ENCODE assay signal across 17 cellular contexts in genomic region chr11:45928535-45929215, GRCh38. TPM values are rescaled to one million over a fixed set of nuclear protein-coding genes. Genes with fewer than 3 reads are reported as not detected.
A peak's percentile ranks its signal among the peaks of the same experiment; 100 is the strongest.
DNase-seq lines count a peak whose midpoint lies in the region; ATAC-seq, FAIRE-seq and TF ChIP-seq lines count a peak whose summit lies in the region.
"Had no signal": no experiment of that assay in that cellular context is flagged by ENCODE, and none has a peak within 500 bp of the region (broad histone marks: within the 10 kb centered on the region; RNA-seq: fewer than 3 reads in every experiment).

No MANE protein-coding gene starts in this region.

- POLR2A ChIA-PET in activated B cell treated with CpG ODN at 0.5 μM for 24 hours (lab: Charles Lee) (interaction anchor here (3.2 to 14.9 kb wide), 3 partner anchors 9 to 36 kb away, joined by 19 to 263 read pairs (median 79); partner anchors contain the start of gene PEX16), HepG2 (lab: Yijun Ruan, JAX) (interaction anchor here (2.3 kb wide), 1 partner anchor 11 kb away, joined by 7 read pairs; the partner anchor contains the start of gene PEX16)

- peaks cover 64% of the 10 kb centered on the region for H3K36me3 Mint-ChIP-seq in activated B cell treated with CpG ODN at 0.5 μM for 24 hours (ENCODE audit: low read depth)
- H3K36me3 Mint-ChIP-seq in type B pancreatic cell: peaks cover 7% of the 10 kb centered on the region

- no peaks in the 10 kb centered on the region for H3K9me3 ChIP-seq in HepG2 (ENCODE audit: low read length)
- H3K9me3 ChIP-seq: esophagus squamous epithelium, neutrophil, uterus had no signal

- no peak for TF ChIP-seq POLR2A in HepG2 (IDR thresholded peaks at IDR 0.05; ENCODE audit: insufficient read depth in 1 of 2, low read depth in 2 of 2, low read length in 2 of 2)

- no peaks in the 10 kb centered on the region for H3K79me2 ChIP-seq in HepG2 (ENCODE audit: insufficient read depth, low read length)

- H3K27me3 ChIP-seq in HepG2 (ENCODE audit: control insufficient read depth in 1 of 2, insufficient read depth in 2 of 2, low read length in 2 of 2): no peaks in the 10 kb centered on the region
- H3K27me3 ChIP-seq: uterus had no signal

- TF ChIP-seq CTCF in activated B cell treated with CpG ODN at 0.5 μM for 24 hours (IDR thresholded peaks at IDR 0.05): no peak
- TF ChIP-seq CTCF in HepG2 (CRISPR knock-in tag; IDR thresholded peaks at IDR 0.05): no peak
- no peak for TF ChIP-seq CTCF in type B pancreatic cell (conservative IDR thresholded peaks at IDR 0.05)

- no peak for FAIRE-seq in HepG2 (lab: Jason Lieb, UNC)
- FAIRE-seq: astrocyte had no signal

- peak; percentile 5 for DNase-seq in activated naive CD4-positive, alpha-beta T cell treated with anti-CD3 and anti-CD28 coated beads, Interleukin-2, amount 50 U/mL, for 16 hours
- no peak for DNase-seq in activated naive CD4-positive, alpha-beta T cell treated with Interleukin-2 at 50 U/mL for 16 hours
- DNase-seq in activated B cell treated with CpG ODN at 0.5 μM for 24 hours (no peak), HepG2 (ENCODE audit: low spot score) (no peak), type B pancreatic cell (ENCODE audit: extremely low spot score, unreplicated experiment) (peak; percentile 66), Ammon's horn (ENCODE audit: low spot score) (no peak), NCI-H2227 (lab: John Stamatoyannopoulos, UW; ENCODE audit: unreplicated experiment) (no peak)
- DNase-seq: activated CD8-positive, alpha-beta T cell treated with anti-CD3 and anti-CD28 coated beads for 36 hours; esophagus squamous epithelium; mesendoderm; NCI-H1694; NCI-H446; uterus had no signal

- BruUV-seq in HepG2 (replicated peaks; lab: Mats Ljungman, UMichigan): no TSS peak

- H3K4me1 Mint-ChIP-seq in activated B cell treated with CpG ODN at 0.5 μM for 24 hours (peaks cover 95% of the 10 kb centered on the region), type B pancreatic cell (ENCODE audit: unreplicated experiment) (peaks cover 12% of the 10 kb centered on the region)

- H3K27ac Mint-ChIP-seq in activated B cell treated with CpG ODN at 0.5 μM for 24 hours (peak overlapping the region; percentile 73), type B pancreatic cell (peak overlapping the region; percentile 68)
- H3K27ac Mint-ChIP-seq: activated CD8-positive, alpha-beta T cell treated with anti-CD3 and anti-CD28 coated beads for 36 hours had no signal

- no peak overlapping the region for H3K9ac ChIP-seq in HepG2 (ENCODE audit: insufficient read depth, low read depth, low read length)

- CTCF ChIA-PET in activated B cell treated with CpG ODN at 0.5 μM for 24 hours (lab: Charles Lee) (no interaction called here), HepG2 (lab: Yijun Ruan, JAX; ENCODE audit: low intra/inter-chr PET ratio, low total read pairs) (no interaction called here)

- no peak for TF ChIP-seq EP300 in HepG2 (IDR thresholded peaks at IDR 0.05; ENCODE audit: low read depth in 2 of 2, low read length in 2 of 2)
- no peak for TF ChIP-seq EP300 in HepG2 (CRISPR knock-in tag; IDR thresholded peaks at IDR 0.05; ENCODE audit: borderline replicate concordance)

- H3K9me3 Mint-ChIP-seq in activated B cell treated with CpG ODN at 0.5 μM for 24 hours: no peaks in the 10 kb centered on the region
- H3K9me3 Mint-ChIP-seq in type B pancreatic cell: no peaks in the 10 kb centered on the region
- H3K9me3 Mint-ChIP-seq: activated CD8-positive, alpha-beta T cell treated with anti-CD3 and anti-CD28 coated beads for 36 hours had no signal

- peaks cover 3 to 4% of the 10 kb centered on the region in 2 experiments; a peak in 3 of 5 replicates for H3K36me3 ChIP-seq in HepG2 (replicated peaks in 1 of 2; ENCODE audit: control insufficient read depth in 1 of 2, insufficient read depth in 2 of 2, low read length in 2 of 2)
- H3K36me3 ChIP-seq: uterus had no signal

- TF ChIP-seq RAD21 in HepG2 (CRISPR knock-in tag; IDR thresholded peaks at IDR 0.05): no peak

- H3K27me3 Mint-ChIP-seq in activated B cell treated with CpG ODN at 0.5 μM for 24 hours (no peaks in the 10 kb centered on the region), type B pancreatic cell (peaks cover 17% of the 10 kb centered on the region)
- H3K27me3 Mint-ChIP-seq: activated CD8-positive, alpha-beta T cell treated with anti-CD3 and anti-CD28 coated beads for 36 hours had no signal

- intact Hi-C loops in activated B cell treated with CpG ODN at 0.5 μM for 24 hours (cut with micrococcal nuclease): no loop called here
- intact Hi-C loops in HepG2 (cut with micrococcal nuclease; ENCODE audit: unreplicated experiment): no loop called here

- no peak overlapping the region for H2AFZ ChIP-seq in HepG2 (ENCODE audit: low read length)

- no peak overlapping the region for H3K4me3 ChIP-seq in HepG2 (replicated peaks in 1 of 3; ENCODE audit: insufficient read depth in 1 of 3, low read depth in 2 of 3, low read length in 3 of 3)
- H3K4me3 ChIP-seq: esophagus squamous epithelium, uterus had no signal

- no peak overlapping the region for H3K27ac ChIP-seq in HepG2 (ENCODE audit: extremely low read length, insufficient read depth, low read length)
- H3K27ac ChIP-seq: uterus had no signal

- H3K4me1 ChIP-seq in HepG2 (ENCODE audit: insufficient read depth, low read length): peaks cover 17% of the 10 kb centered on the region
- H3K4me1 ChIP-seq: uterus had no signal

- H3K4me3 Mint-ChIP-seq in activated B cell treated with CpG ODN at 0.5 μM for 24 hours: peak overlapping the region; percentile 7
- H3K4me3 Mint-ChIP-seq in type B pancreatic cell: peak overlapping the region; percentile 51
- H3K4me3 Mint-ChIP-seq: activated CD8-positive, alpha-beta T cell treated with anti-CD3 and anti-CD28 coated beads for 36 hours had no signal

- 98% methylated on average over 7 of the region's 13 CpGs for WGBS in HepG2 (ENCODE audit: low lambda C conversion rate)

- no peaks in the 10 kb centered on the region for H4K20me1 ChIP-seq in HepG2 (ENCODE audit: insufficient read depth, low read length)

- no peak for ATAC-seq in activated B cell treated with CpG ODN at 0.5 μM for 24 hours (ENCODE audit: low read depth)
- ATAC-seq in HepG2: no peak
- ATAC-seq in HG03354 (IDR thresholded peaks at IDR 0.05; ENCODE audit: poor library complexity, severe bottlenecking, unreplicated experiment): no peak
- ATAC-seq: activated CD8-positive, alpha-beta T cell treated with anti-CD3 and anti-CD28 coated beads for 36 hours had no signal

- in situ Hi-C loops in HepG2 (cut with HindIII; ENCODE audit: extremely low pct_ligation_motif_present, low pct_unique_long_range_greater_than_20kb): no loop called here

- no peak overlapping the region for H3K4me2 ChIP-seq in HepG2 (ENCODE audit: low read depth, low read length)

RNA-seq across cellular contexts. Expression of gene LARGE2, which starts 6.2 kb away (rescaled TPM):
- total RNA-seq in activated B cell treated with CpG ODN at 0.5 μM for 24 hours (47.4 and 59.7 TPM in 2 replicates), HepG2 (2016; rRNA removed; fragmentation: Illumina TruSeq; extraction: Trizol) (10.0 and 21.6 TPM in 2 replicates), type B pancreatic cell (ENCODE audit: low replicate concordance) (12.4 and 29.9 TPM in 2 replicates)
- 14.2 and 19.1 TPM in 2 replicates for total RNA-seq in HepG2 (2016; cell fraction: cytosol; rRNA removed; fragmentation: Illumina TruSeq; extraction: Trizol; ENCODE audit: low read depth)
- total RNA-seq in HepG2 (2016; cell fraction: insoluble cytoplasmic fraction; rRNA removed; fragmentation: Illumina TruSeq; extraction: Trizol): 7.5 and 20.4 TPM in 2 replicates
- 31.5 and 38.0 TPM in 2 replicates for total RNA-seq in HepG2 (2016; cell fraction: membrane; rRNA removed; fragmentation: Illumina TruSeq; extraction: Trizol)
- 12.2 and 18.7 TPM in 2 replicates for total RNA-seq in HepG2 (2016; cell fraction: nucleus; rRNA removed; fragmentation: Illumina TruSeq; extraction: Trizol)
- 8.5 and 12.5 TPM in 2 replicates for polyA plus RNA-seq in HepG2 (2011; rRNA removed)
- polyA plus RNA-seq in HepG2 (2011; cell fraction: cytosol; rRNA removed): 6.6 and 10.9 TPM in 2 replicates
- polyA plus RNA-seq in HepG2 (2011; cell fraction: nucleus; rRNA removed): 32.4 and 37.4 TPM in 2 replicates
- 9.6 and 9.7 TPM in 2 replicates for polyA plus RNA-seq in HepG2 (2012)
- 20.1 and 23.9 TPM in 2 replicates for polyA plus RNA-seq in HepG2 (2016; cell fraction: cytosol; fragmentation: Illumina TruSeq; extraction: Trizol; ENCODE audit: low read depth)
- 13.5 and 14.3 TPM in 2 replicates for polyA plus RNA-seq in HepG2 (2016; cell fraction: insoluble cytoplasmic fraction; fragmentation: Illumina TruSeq; extraction: Trizol; ENCODE audit: low read depth)
- 33.6 and 37.3 TPM in 2 replicates for polyA plus RNA-seq in HepG2 (2016; cell fraction: membrane; fragmentation: Illumina TruSeq; extraction: Trizol; ENCODE audit: low read depth)
- polyA plus RNA-seq in HepG2 (2016; cell fraction: nucleus; fragmentation: Illumina TruSeq; extraction: Trizol; ENCODE audit: insufficient read depth, low read depth): 50.8 and 52.9 TPM in 2 replicates
- polyA minus RNA-seq in HepG2 (2011; rRNA and poly(A)+ RNA removed; ENCODE audit: low replicate concordance): 15.3 TPM in 1 of 2 replicates, not detected in the other
- polyA minus RNA-seq in HepG2 (2011; cell fraction: cytosol; rRNA and poly(A)+ RNA removed): 2.2 and 5.0 TPM in 2 replicates
- polyA minus RNA-seq in HepG2 (2011; cell fraction: nucleus; rRNA and poly(A)+ RNA removed): 3.2 and 3.5 TPM in 2 replicates
- polyA plus RNA-seq: AG04450 had no signal

RNA-seq across cellular contexts. Expression of gene PEX16, which starts 11.0 kb away (rescaled TPM):
- total RNA-seq in activated B cell treated with CpG ODN at 0.5 μM for 24 hours: 72.0 and 77.7 TPM in 2 replicates
- total RNA-seq in HepG2 (2016; rRNA removed; fragmentation: Illumina TruSeq; extraction: Trizol): 18.6 and 21.8 TPM in 2 replicates
- total RNA-seq in HepG2 (2016; cell fraction: cytosol; rRNA removed; fragmentation: Illumina TruSeq; extraction: Trizol; ENCODE audit: low read depth): 11.4 and 13.9 TPM in 2 replicates
- total RNA-seq in HepG2 (2016; cell fraction: insoluble cytoplasmic fraction; rRNA removed; fragmentation: Illumina TruSeq; extraction: Trizol): 14.6 and 24.3 TPM in 2 replicates
- total RNA-seq in HepG2 (2016; cell fraction: membrane; rRNA removed; fragmentation: Illumina TruSeq; extraction: Trizol): 18.4 and 20.4 TPM in 2 replicates
- total RNA-seq in HepG2 (2016; cell fraction: nucleus; rRNA removed; fragmentation: Illumina TruSeq; extraction: Trizol): 20.1 and 24.1 TPM in 2 replicates
- polyA plus RNA-seq in HepG2 (2011; rRNA removed): 12.5 and 16.8 TPM in 2 replicates
- polyA plus RNA-seq in HepG2 (2011; cell fraction: cytosol; rRNA removed): 13.7 and 17.1 TPM in 2 replicates
- polyA plus RNA-seq in HepG2 (2011; cell fraction: nucleus; rRNA removed): 47.3 and 52.6 TPM in 2 replicates
- polyA plus RNA-seq in HepG2 (2012): 10.4 and 13.1 TPM in 2 replicates
- polyA plus RNA-seq in HepG2 (2016; cell fraction: cytosol; fragmentation: Illumina TruSeq; extraction: Trizol; ENCODE audit: low read depth): 9.0 and 11.2 TPM in 2 replicates
- 13.3 and 13.5 TPM in 2 replicates for polyA plus RNA-seq in HepG2 (2016; cell fraction: insoluble cytoplasmic fraction; fragmentation: Illumina TruSeq; extraction: Trizol; ENCODE audit: low read depth)
- 10.8 and 13.0 TPM in 2 replicates for polyA plus RNA-seq in HepG2 (2016; cell fraction: membrane; fragmentation: Illumina TruSeq; extraction: Trizol; ENCODE audit: low read depth)
- 34.9 and 44.4 TPM in 2 replicates for polyA plus RNA-seq in HepG2 (2016; cell fraction: nucleus; fragmentation: Illumina TruSeq; extraction: Trizol; ENCODE audit: insufficient read depth, low read depth)
- polyA minus RNA-seq in HepG2 (2011; rRNA and poly(A)+ RNA removed; ENCODE audit: low replicate concordance): 19.0 and 26.5 TPM in 2 replicates
- polyA minus RNA-seq in HepG2 (2011; cell fraction: cytosol; rRNA and poly(A)+ RNA removed): 7.1 and 8.4 TPM in 2 replicates
- 19.3 and 22.0 TPM in 2 replicates for polyA minus RNA-seq in HepG2 (2011; cell fraction: nucleus; rRNA and poly(A)+ RNA removed)
- 21.7 and 26.7 TPM in 2 replicates for total RNA-seq in type B pancreatic cell (ENCODE audit: low replicate concordance)

RNA-seq across cellular contexts. Expression of gene FREY1, which starts 21.6 kb away (rescaled TPM):
- total RNA-seq in activated B cell treated with CpG ODN at 0.5 μM for 24 hours (3.9 and 4.6 TPM in 2 replicates), HepG2 (2016; rRNA removed; fragmentation: Illumina TruSeq; extraction: Trizol) (0.73 TPM in 1 of 2 replicates, not detected in the other), type B pancreatic cell (ENCODE audit: low replicate concordance) (0.90 and 1.4 TPM in 2 replicates)
- not detected in 2 replicates for total RNA-seq in HepG2 (2016; cell fraction: cytosol; rRNA removed; fragmentation: Illumina TruSeq; extraction: Trizol; ENCODE audit: low read depth)
- total RNA-seq in HepG2 (2016; cell fraction: insoluble cytoplasmic fraction; rRNA removed; fragmentation: Illumina TruSeq; extraction: Trizol): 0.27 and 0.52 TPM in 2 replicates
- not detected in 2 replicates for total RNA-seq in HepG2 (2016; cell fraction: membrane; rRNA removed; fragmentation: Illumina TruSeq; extraction: Trizol)
- 1.3 TPM in 1 of 2 replicates, not detected in the other for total RNA-seq in HepG2 (2016; cell fraction: nucleus; rRNA removed; fragmentation: Illumina TruSeq; extraction: Trizol)
- 0.22 and 0.44 TPM in 2 replicates for polyA plus RNA-seq in HepG2 (2011; rRNA removed)
- polyA plus RNA-seq in HepG2 (2011; cell fraction: cytosol; rRNA removed): not detected in 2 replicates
- 2.4 and 5.3 TPM in 2 replicates for polyA plus RNA-seq in HepG2 (2011; cell fraction: nucleus; rRNA removed)
- 0.27 TPM in 1 of 2 replicates, not detected in the other for polyA plus RNA-seq in HepG2 (2012)
- not detected in 2 replicates for polyA plus RNA-seq in HepG2 (2016; cell fraction: cytosol; fragmentation: Illumina TruSeq; extraction: Trizol; ENCODE audit: low read depth)
- polyA plus RNA-seq in HepG2 (2016; cell fraction: insoluble cytoplasmic fraction; fragmentation: Illumina TruSeq; extraction: Trizol; ENCODE audit: low read depth): not detected in 2 replicates
- not detected in 2 replicates for polyA plus RNA-seq in HepG2 (2016; cell fraction: membrane; fragmentation: Illumina TruSeq; extraction: Trizol; ENCODE audit: low read depth)
- polyA plus RNA-seq in HepG2 (2016; cell fraction: nucleus; fragmentation: Illumina TruSeq; extraction: Trizol; ENCODE audit: insufficient read depth, low read depth): not detected in 2 replicates
- 4.0 and 13.4 TPM in 2 replicates for polyA minus RNA-seq in HepG2 (2011; rRNA and poly(A)+ RNA removed; ENCODE audit: low replicate concordance)
- not detected in 2 replicates for polyA minus RNA-seq in HepG2 (2011; cell fraction: cytosol; rRNA and poly(A)+ RNA removed)
- 7.2 and 7.8 TPM in 2 replicates for polyA minus RNA-seq in HepG2 (2011; cell fraction: nucleus; rRNA and poly(A)+ RNA removed)
- polyA plus RNA-seq: AG04450 had no signal

RNA-seq across cellular contexts. Expression of gene MAPK8IP1, which starts 43.2 kb away (rescaled TPM):
- total RNA-seq in activated B cell treated with CpG ODN at 0.5 μM for 24 hours: 1.9 and 3.4 TPM in 2 replicates
- total RNA-seq in HepG2 (2016; rRNA removed; fragmentation: Illumina TruSeq; extraction: Trizol): 3.0 and 4.2 TPM in 2 replicates
- total RNA-seq in HepG2 (2016; cell fraction: cytosol; rRNA removed; fragmentation: Illumina TruSeq; extraction: Trizol; ENCODE audit: low read depth): 1.8 and 1.9 TPM in 2 replicates
- 4.1 and 4.2 TPM in 2 replicates for total RNA-seq in HepG2 (2016; cell fraction: insoluble cytoplasmic fraction; rRNA removed; fragmentation: Illumina TruSeq; extraction: Trizol)
- 4.9 and 5.4 TPM in 2 replicates for total RNA-seq in HepG2 (2016; cell fraction: membrane; rRNA removed; fragmentation: Illumina TruSeq; extraction: Trizol)
- total RNA-seq in HepG2 (2016; cell fraction: nucleus; rRNA removed; fragmentation: Illumina TruSeq; extraction: Trizol): 2.2 and 2.8 TPM in 2 replicates
- 2.2 and 3.1 TPM in 2 replicates for polyA plus RNA-seq in HepG2 (2011; rRNA removed)
- polyA plus RNA-seq in HepG2 (2011; cell fraction: cytosol; rRNA removed): 2.2 and 3.1 TPM in 2 replicates
- polyA plus RNA-seq in HepG2 (2011; cell fraction: nucleus; rRNA removed): 5.3 and 6.8 TPM in 2 replicates
- 1.2 and 1.9 TPM in 2 replicates for polyA plus RNA-seq in HepG2 (2012)
- 2.5 and 2.9 TPM in 2 replicates for polyA plus RNA-seq in HepG2 (2016; cell fraction: cytosol; fragmentation: Illumina TruSeq; extraction: Trizol; ENCODE audit: low read depth)
- polyA plus RNA-seq in HepG2 (2016; cell fraction: insoluble cytoplasmic fraction; fragmentation: Illumina TruSeq; extraction: Trizol; ENCODE audit: low read depth): 4.7 and 5.0 TPM in 2 replicates
- 5.4 and 6.2 TPM in 2 replicates for polyA plus RNA-seq in HepG2 (2016; cell fraction: membrane; fragmentation: Illumina TruSeq; extraction: Trizol; ENCODE audit: low read depth)
- 5.6 and 7.4 TPM in 2 replicates for polyA plus RNA-seq in HepG2 (2016; cell fraction: nucleus; fragmentation: Illumina TruSeq; extraction: Trizol; ENCODE audit: insufficient read depth, low read depth)
- 1.2 and 6.3 TPM in 2 replicates for polyA minus RNA-seq in HepG2 (2011; rRNA and poly(A)+ RNA removed; ENCODE audit: low replicate concordance)
- 2.4 TPM in 2 replicates for polyA minus RNA-seq in HepG2 (2011; cell fraction: cytosol; rRNA and poly(A)+ RNA removed)
- 1.2 TPM in 2 replicates for polyA minus RNA-seq in HepG2 (2011; cell fraction: nucleus; rRNA and poly(A)+ RNA removed)
- 23.7 and 24.4 TPM in 2 replicates for total RNA-seq in type B pancreatic cell (ENCODE audit: low replicate concordance)

Comparison
In these comparisons a context has a peak if more than half of its experiments do, and no peak if none do; other contexts are left out.
1. DNase-seq: peak in activated naive CD4-positive, alpha-beta T cell treated with anti-CD3 and anti-CD28 coated beads, Interleukin-2, amount 50 U/mL, for 16 hours (single experiment) and type B pancreatic cell (single experiment); none in activated naive CD4-positive, alpha-beta T cell treated with Interleukin-2 at 50 U/mL for 16 hours (single experiment), activated B cell treated with CpG ODN at 0.5 μM for 24 hours (single experiment), HepG2 (single experiment), Ammon's horn (single experiment) and NCI-H2227 (single experiment).